In genomic region chr17:71399649-71400048, GRCh38 we compare ENCODE assay signal across 37 cellular contexts.
"Had no signal": no experiment of that assay in that cellular context is flagged by ENCODE, and none has a peak within 500 bp of the region (broad histone marks: within the 10 kb centered on the region; RNA-seq: fewer than 3 reads in every experiment).

No MANE protein-coding gene starts in this region.

- H3K4me3 ChIP-seq: adrenal gland, body of pancreas, breast epithelium had no signal

- DNase-seq: activated B cell treated with CpG ODN at 0.5 μM for 24 hours; activated CD4-positive, alpha-beta memory T cell treated with anti-CD3 and anti-CD28 coated beads for 36 hours; activated CD4-positive, alpha-beta T cell treated with anti-CD3 and anti-CD28 coated beads for 4 hours; activated CD4-positive, alpha-beta T cell treated with anti-CD3 and anti-CD28 coated beads, Interleukin-2, amount 10 ng/mL, durations not matched to agents 24 days and 14 days; activated CD4-positive, alpha-beta T cell treated with anti-CD3 and anti-CD28 coated beads, Interleukin-2, amount 50 U/mL, for 1 hour; activated CD4-positive, alpha-beta T cell treated with anti-CD3 and anti-CD28 coated beads, Interleukin-2, amount 50 U/mL, for 4 hours; activated CD4-positive, CD25-positive, alpha-beta regulatory T cell treated with anti-CD3 and anti-CD28 coated beads, Interleukin-2, amount 50 U/mL, for 72 hours; activated CD8-positive, alpha-beta memory T cell treated with anti-CD3 and anti-CD28 coated beads, Interleukin-2, amount 50 U/mL, for 4 hours; activated CD8-positive, alpha-beta T cell treated with anti-CD3 and anti-CD28 coated beads for 36 hours; activated effector memory CD4-positive, alpha-beta T cell treated with anti-CD3 and anti-CD28 coated beads, Interleukin-2, amount 50 U/mL, for 16 hours; activated gamma-delta T cell treated with Interleukin-2 at 50 U/mL for 16 hours; activated naive CD4-positive, alpha-beta T cell; activated naive CD4-positive, alpha-beta T cell treated with anti-CD3 and anti-CD28 coated beads for 36 hours; activated naive CD4-positive, alpha-beta T cell treated with anti-CD3 and anti-CD28 coated beads, Interleukin-2, amount 50 U/mL, for 16 hours; activated naive CD8-positive, alpha-beta T cell treated with anti-CD3 and anti-CD28 coated beads for 36 hours; activated T-cell treated with anti-CD3 and anti-CD28 coated beads for 4 hours; activated T-cell treated with anti-CD3 and anti-CD28 coated beads, Interleukin-2, amount 50 U/mL, for 1 hour; activated T-cell treated with anti-CD3 and anti-CD28 coated beads, Interleukin-2, amount 50 U/mL, for 4 hours; activated T-cell treated with anti-CD3 and anti-CD28 coated beads, Interleukin-2, amount 50 U/mL, for 72 hours; adrenal gland; amniotic stem cell; aorta; body of pancreas; brain microvascular endothelial cell; central memory CD4-positive, alpha-beta T cell; T-helper 1 cell; T-helper 2 cell; T-helper 9 cell had no signal

- H3K9me3 ChIP-seq: adrenal gland, body of pancreas, breast epithelium had no signal

- H3K4me1 ChIP-seq: adrenal gland, body of pancreas, breast epithelium had no signal

- H3K27ac Mint-ChIP-seq: activated B cell treated with CpG ODN at 0.5 μM for 24 hours; activated CD4-positive, alpha-beta memory T cell treated with anti-CD3 and anti-CD28 coated beads for 36 hours; activated CD4-positive, alpha-beta T cell treated with anti-CD3 and anti-CD28 coated beads, Interleukin-2, amount 10 ng/mL, durations not matched to agents 24 days and 14 days; activated CD8-positive, alpha-beta T cell treated with anti-CD3 and anti-CD28 coated beads for 36 hours; activated naive CD4-positive, alpha-beta T cell treated with anti-CD3 and anti-CD28 coated beads for 36 hours; activated naive CD4-positive, alpha-beta T cell treated with anti-CD3 and anti-CD28 coated beads, Interleukin-2, amount 50 U/mL, for 72 hours; activated naive CD8-positive, alpha-beta T cell treated with anti-CD3 and anti-CD28 coated beads for 36 hours; activated T-cell treated with anti-CD3 and anti-CD28 coated beads, Interleukin-2, amount 50 U/mL, for 72 hours; activated T-helper 1 cell treated with anti-CD3 and anti-CD28 coated beads, Interleukin-12 subunit alpha, Interleukin-12 subunit beta, Interleukin-2, Interleukin-4 antibody, amounts not matched to agents 30 ng/mL and 10 ng/mL and 1 ng/mL, durations not matched to agents 14 hours and 24 hours and 36 hours; activated T-helper 17 cell treated with anti-CD3 and anti-CD28 coated beads, Interleukin-2, amount 50 U/mL, for 72 hours; T-helper 1 cell treated with Interleukin-12 subunit alpha and Interleukin-12 subunit beta and Interleukin-4 antibody, amounts not matched to agents 30 μg/mL and 1 μg/mL, for 36 hours; T-helper 2 cell treated with Interferon-gamma antibody and Interleukin-4, amounts not matched to agents 5 μg/mL and 100 μg/mL, for 36 hours had no signal

- H3K36me3 Mint-ChIP-seq: activated CD4-positive, alpha-beta memory T cell treated with anti-CD3 and anti-CD28 coated beads for 36 hours; activated naive CD8-positive, alpha-beta T cell treated with anti-CD3 and anti-CD28 coated beads for 36 hours had no signal

- H3K27me3 ChIP-seq: body of pancreas, brain microvascular endothelial cell, breast epithelium had no signal

- H3K4me1 Mint-ChIP-seq: activated B cell treated with CpG ODN at 0.5 μM for 24 hours; activated CD4-positive, alpha-beta T cell treated with anti-CD3 and anti-CD28 coated beads, Interleukin-2, amount 10 ng/mL, durations not matched to agents 24 days and 14 days; activated naive CD8-positive, alpha-beta T cell treated with anti-CD3 and anti-CD28 coated beads for 36 hours; activated T-helper 17 cell treated with anti-CD3 and anti-CD28 coated beads, Interleukin-2, amount 50 U/mL, for 72 hours had no signal

- ATAC-seq: activated CD8-positive, alpha-beta T cell treated with anti-CD3 and anti-CD28 coated beads for 36 hours; activated naive CD4-positive, alpha-beta T cell treated with anti-CD3 and anti-CD28 coated beads, Interleukin-2, amount 50 U/mL, for 72 hours; activated T-cell treated with anti-CD3 and anti-CD28 coated beads, Interleukin-2, amount 50 U/mL, for 4 hours; activated T-cell treated with anti-CD3 and anti-CD28 coated beads, Interleukin-2, amount 50 U/mL, for 72 hours; activated T-helper 17 cell treated with anti-CD3 and anti-CD28 coated beads, Interleukin-2, amount 50 U/mL, for 72 hours; body of pancreas had no signal

- H3K4me3 Mint-ChIP-seq: activated B cell treated with CpG ODN at 0.5 μM for 24 hours; activated CD4-positive, alpha-beta memory T cell treated with anti-CD3 and anti-CD28 coated beads for 36 hours; activated CD4-positive, alpha-beta T cell treated with anti-CD3 and anti-CD28 coated beads, Interleukin-2, amount 10 ng/mL, durations not matched to agents 24 days and 14 days; activated CD8-positive, alpha-beta T cell treated with anti-CD3 and anti-CD28 coated beads for 36 hours; activated naive CD4-positive, alpha-beta T cell treated with anti-CD3 and anti-CD28 coated beads for 36 hours; activated naive CD8-positive, alpha-beta T cell treated with anti-CD3 and anti-CD28 coated beads for 36 hours; activated T-cell treated with anti-CD3 and anti-CD28 coated beads, Interleukin-2, amount 50 U/mL, for 4 hours; activated T-cell treated with anti-CD3 and anti-CD28 coated beads, Interleukin-2, amount 50 U/mL, for 72 hours; activated T-helper 1 cell treated with anti-CD3 and anti-CD28 coated beads, Interleukin-12 subunit alpha, Interleukin-12 subunit beta, Interleukin-2, Interleukin-4 antibody, amounts not matched to agents 30 ng/mL and 10 ng/mL and 1 ng/mL, durations not matched to agents 14 hours and 24 hours and 36 hours; activated T-helper 17 cell treated with anti-CD3 and anti-CD28 coated beads, Interleukin-2, amount 50 U/mL, for 72 hours; T-helper 1 cell treated with Interleukin-12 subunit alpha and Interleukin-12 subunit beta and Interleukin-4 antibody, amounts not matched to agents 30 μg/mL and 1 μg/mL, for 36 hours; T-helper 2 cell treated with Interferon-gamma antibody and Interleukin-4, amounts not matched to agents 5 μg/mL and 100 μg/mL, for 36 hours had no signal

- H3K36me3 ChIP-seq: adrenal gland, brain microvascular endothelial cell, breast epithelium had no signal

- H3K27ac ChIP-seq: adrenal gland, body of pancreas, brain microvascular endothelial cell, breast epithelium, VCaP had no signal

- FAIRE-seq: astrocyte, TTC549 had no signal

- H3K27me3 Mint-ChIP-seq: activated B cell treated with CpG ODN at 0.5 μM for 24 hours; activated CD4-positive, alpha-beta memory T cell treated with anti-CD3 and anti-CD28 coated beads for 36 hours; activated CD4-positive, alpha-beta T cell treated with anti-CD3 and anti-CD28 coated beads, Interleukin-2, amount 10 ng/mL, durations not matched to agents 24 days and 14 days; activated CD8-positive, alpha-beta T cell treated with anti-CD3 and anti-CD28 coated beads for 36 hours; activated naive CD8-positive, alpha-beta T cell treated with anti-CD3 and anti-CD28 coated beads for 36 hours; activated T-helper 17 cell treated with anti-CD3 and anti-CD28 coated beads, Interleukin-2, amount 50 U/mL, for 72 hours had no signal

- H3K9me3 Mint-ChIP-seq: activated T-helper 17 cell treated with anti-CD3 and anti-CD28 coated beads, Interleukin-2, amount 50 U/mL, for 72 hours had no signal
